ENCODE assay signal across 1 cellular context in the genomic region with DNA sequence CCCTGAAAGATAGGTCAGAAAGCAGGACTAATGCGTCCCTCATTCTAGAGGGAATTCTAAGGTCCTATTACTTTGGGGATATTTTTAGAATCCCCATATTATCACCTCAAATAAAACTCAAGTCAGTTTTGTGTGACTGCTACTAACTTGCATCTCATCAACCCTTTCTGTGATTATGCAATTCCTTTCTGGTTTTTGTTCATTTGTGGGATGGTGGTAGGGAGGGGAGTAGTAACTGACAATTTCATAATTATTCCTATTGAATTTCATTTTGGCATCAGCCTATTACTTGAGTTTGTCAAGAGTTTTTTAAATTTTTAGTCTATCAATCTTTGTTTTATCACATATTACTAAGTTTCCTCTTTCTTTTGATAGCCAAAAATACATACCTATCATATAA.
TF ChIP-seq lines count a peak whose summit lies in the region.

No MANE protein-coding gene starts in this region.

TF ChIP-seq in endothelial cell of umbilical vein, 7 proteins besides CTCF, POLR2A, EP300 and RAD21 (continued from another document):
- TF ChIP-seq MAX (IDR thresholded peaks at IDR 0.05; ENCODE audit: insufficient read depth, insufficient read length) (no peak), GATA2 (IDR thresholded peaks at IDR 0.05; ENCODE audit: insufficient read depth, insufficient read length, low read depth, low read length) (no peak), JUN (IDR thresholded peaks at IDR 0.05; ENCODE audit: borderline replicate concordance, insufficient read depth, insufficient read length, low read depth) (no peak), POLR2AphosphoS5 (IDR thresholded peaks at IDR 0.05; ENCODE audit: insufficient read depth, low read depth, low read length) (no peak)
